ENCODE assay signal across 3 cellular contexts in the genomic region with DNA sequence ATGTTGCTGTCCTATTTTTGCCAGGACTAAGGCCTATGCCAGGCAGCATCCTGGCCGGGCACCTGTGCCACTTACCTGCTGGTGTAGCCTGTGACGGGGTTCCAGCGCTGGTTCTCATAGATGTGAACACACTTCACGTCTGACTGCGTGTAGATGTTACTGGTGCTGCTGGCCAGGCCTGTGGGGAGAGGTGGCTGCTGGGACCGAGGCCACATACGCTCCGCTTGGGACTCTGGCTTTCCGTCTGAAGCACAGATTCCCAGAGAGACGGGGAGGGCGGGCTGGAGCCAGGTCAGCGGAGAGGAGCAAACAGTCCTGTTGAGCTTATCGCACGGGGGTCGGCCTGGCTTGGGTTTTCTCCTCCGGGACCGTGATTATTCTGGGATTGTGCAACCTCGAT.
TF ChIP-seq lines count a peak whose summit lies in the region.

No MANE protein-coding gene starts in this region.

TF ChIP-seq in GM23338, 12 proteins besides CTCF, POLR2A, EP300 and RAD21 (continues in another document):
- TF ChIP-seq, protein P1, sequence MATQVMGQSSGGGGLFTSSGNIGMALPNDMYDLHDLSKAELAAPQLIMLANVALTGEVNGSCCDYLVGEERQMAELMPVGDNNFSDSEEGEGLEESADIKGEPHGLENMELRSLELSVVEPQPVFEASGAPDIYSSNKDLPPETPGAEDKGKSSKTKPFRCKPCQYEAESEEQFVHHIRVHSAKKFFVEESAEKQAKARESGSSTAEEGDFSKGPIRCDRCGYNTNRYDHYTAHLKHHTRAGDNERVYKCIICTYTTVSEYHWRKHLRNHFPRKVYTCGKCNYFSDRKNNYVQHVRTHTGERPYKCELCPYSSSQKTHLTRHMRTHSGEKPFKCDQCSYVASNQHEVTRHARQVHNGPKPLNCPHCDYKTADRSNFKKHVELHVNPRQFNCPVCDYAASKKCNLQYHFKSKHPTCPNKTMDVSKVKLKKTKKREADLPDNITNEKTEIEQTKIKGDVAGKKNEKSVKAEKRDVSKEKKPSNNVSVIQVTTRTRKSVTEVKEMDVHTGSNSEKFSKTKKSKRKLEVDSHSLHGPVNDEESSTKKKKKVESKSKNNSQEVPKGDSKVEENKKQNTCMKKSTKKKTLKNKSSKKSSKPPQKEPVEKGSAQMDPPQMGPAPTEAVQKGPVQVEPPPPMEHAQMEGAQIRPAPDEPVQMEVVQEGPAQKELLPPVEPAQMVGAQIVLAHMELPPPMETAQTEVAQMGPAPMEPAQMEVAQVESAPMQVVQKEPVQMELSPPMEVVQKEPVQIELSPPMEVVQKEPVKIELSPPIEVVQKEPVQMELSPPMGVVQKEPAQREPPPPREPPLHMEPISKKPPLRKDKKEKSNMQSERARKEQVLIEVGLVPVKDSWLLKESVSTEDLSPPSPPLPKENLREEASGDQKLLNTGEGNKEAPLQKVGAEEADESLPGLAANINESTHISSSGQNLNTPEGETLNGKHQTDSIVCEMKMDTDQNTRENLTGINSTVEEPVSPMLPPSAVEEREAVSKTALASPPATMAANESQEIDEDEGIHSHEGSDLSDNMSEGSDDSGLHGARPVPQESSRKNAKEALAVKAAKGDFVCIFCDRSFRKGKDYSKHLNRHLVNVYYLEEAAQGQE (IDR thresholded peaks at IDR 0.05; ENCODE audit: unreplicated experiment): no peak
- TF ChIP-seq JUNB (IDR thresholded peaks at IDR 0.05; ENCODE audit: unreplicated experiment): no peak
- no peak for TF ChIP-seq EZH2 (IDR thresholded peaks at IDR 0.05; ENCODE audit: low read depth, unreplicated experiment)
- TF ChIP-seq ZNF331 (CRISPR knock-in tag; IDR thresholded peaks at IDR 0.05; ENCODE audit: low read depth): no peak

TF ChIP-seq in K562, 482 proteins besides CTCF, POLR2A, EP300 and RAD21:
- TF ChIP-seq, protein P2, sequence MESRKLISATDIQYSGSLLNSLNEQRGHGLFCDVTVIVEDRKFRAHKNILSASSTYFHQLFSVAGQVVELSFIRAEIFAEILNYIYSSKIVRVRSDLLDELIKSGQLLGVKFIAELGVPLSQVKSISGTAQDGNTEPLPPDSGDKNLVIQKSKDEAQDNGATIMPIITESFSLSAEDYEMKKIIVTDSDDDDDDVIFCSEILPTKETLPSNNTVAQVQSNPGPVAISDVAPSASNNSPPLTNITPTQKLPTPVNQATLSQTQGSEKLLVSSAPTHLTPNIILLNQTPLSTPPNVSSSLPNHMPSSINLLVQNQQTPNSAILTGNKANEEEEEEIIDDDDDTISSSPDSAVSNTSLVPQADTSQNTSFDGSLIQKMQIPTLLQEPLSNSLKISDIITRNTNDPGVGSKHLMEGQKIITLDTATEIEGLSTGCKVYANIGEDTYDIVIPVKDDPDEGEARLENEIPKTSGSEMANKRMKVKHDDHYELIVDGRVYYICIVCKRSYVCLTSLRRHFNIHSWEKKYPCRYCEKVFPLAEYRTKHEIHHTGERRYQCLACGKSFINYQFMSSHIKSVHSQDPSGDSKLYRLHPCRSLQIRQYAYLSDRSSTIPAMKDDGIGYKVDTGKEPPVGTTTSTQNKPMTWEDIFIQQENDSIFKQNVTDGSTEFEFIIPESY (CRISPR knock-in tag; IDR thresholded peaks at IDR 0.05): peak; percentile 67
- peak; percentile 67; the same call in 1 of the 2 replicates for TF ChIP-seq CEBPB (tag; IDR thresholded peaks at IDR 0.05)
- TF ChIP-seq, protein P3, sequence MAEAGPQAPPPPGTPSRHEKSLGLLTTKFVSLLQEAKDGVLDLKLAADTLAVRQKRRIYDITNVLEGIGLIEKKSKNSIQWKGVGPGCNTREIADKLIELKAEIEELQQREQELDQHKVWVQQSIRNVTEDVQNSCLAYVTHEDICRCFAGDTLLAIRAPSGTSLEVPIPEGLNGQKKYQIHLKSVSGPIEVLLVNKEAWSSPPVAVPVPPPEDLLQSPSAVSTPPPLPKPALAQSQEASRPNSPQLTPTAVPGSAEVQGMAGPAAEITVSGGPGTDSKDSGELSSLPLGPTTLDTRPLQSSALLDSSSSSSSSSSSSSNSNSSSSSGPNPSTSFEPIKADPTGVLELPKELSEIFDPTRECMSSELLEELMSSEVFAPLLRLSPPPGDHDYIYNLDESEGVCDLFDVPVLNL (CRISPR knock-in tag; IDR thresholded peaks at IDR 0.05; ENCODE audit: low read depth): no peak
- no peak for TF ChIP-seq ZNF699 (CRISPR knock-in tag; IDR thresholded peaks at IDR 0.05; ENCODE audit: insufficient replicate concordance)

TF ChIP-seq in HEK293T, 16 proteins besides CTCF, POLR2A, EP300 and RAD21:
- no peak for TF ChIP-seq ZNF384 (IDR thresholded peaks at IDR 0.05)
- no peak for TF ChIP-seq LEF1 (IDR thresholded peaks at IDR 0.05; ENCODE audit: borderline replicate concordance)
- TF ChIP-seq FOXK2 (IDR thresholded peaks at IDR 0.05): no peak
- no peak for TF ChIP-seq TARDBP (IDR thresholded peaks at IDR 0.05)
- TF ChIP-seq NFRKB (IDR thresholded peaks at IDR 0.05): no peak
- no peak for TF ChIP-seq HDGF (IDR thresholded peaks at IDR 0.05; ENCODE audit: borderline replicate concordance)
- no peak for TF ChIP-seq ELF4 (IDR thresholded peaks at IDR 0.05)
- no peak for TF ChIP-seq BHLHE40 (IDR thresholded peaks at IDR 0.05; ENCODE audit: borderline replicate concordance)
